Comparison of ENCODE assay signal across 1 cellular context in genomic region chr3:148101061-148101460, GRCh38.
TF ChIP-seq lines count a peak whose summit lies in the region.

No MANE protein-coding gene starts in this region.

TF ChIP-seq in H1, 55 proteins besides CTCF, POLR2A, EP300 and RAD21:
- no peak for TF ChIP-seq NRF1 (IDR thresholded peaks at IDR 0.05; ENCODE audit: low read depth, low read length)
- no peak for TF ChIP-seq SIRT6 (IDR thresholded peaks at IDR 0.05; ENCODE audit: low read length)
- TF ChIP-seq TAF1 (IDR thresholded peaks at IDR 0.05; ENCODE audit: low read depth, low read length), result no peak
- no peak for TF ChIP-seq CHD7 (IDR thresholded peaks at IDR 0.05; ENCODE audit: insufficient replicate concordance, low read length)
- no peak for TF ChIP-seq SAP30 (IDR thresholded peaks at IDR 0.05; ENCODE audit: insufficient read depth, insufficient replicate concordance, low read length)
